ENCODE assay signal across 11 cellular contexts in genomic region chr3:184491867-184492615, GRCh38.
DNase-seq lines count a peak whose midpoint lies in the region; ATAC-seq, FAIRE-seq and TF ChIP-seq lines count a peak whose summit lies in the region.
"Had no signal": no experiment of that assay in that cellular context is flagged by ENCODE, and none has a peak within 500 bp of the region (broad histone marks: within the 10 kb centered on the region; RNA-seq: fewer than 3 reads in every experiment).

No MANE protein-coding gene starts in this region.

- H3K36me3 Mint-ChIP-seq in activated naive CD4-positive, alpha-beta T cell treated with anti-CD3 and anti-CD28 coated beads, Interleukin-2, amount 50 U/mL, for 24 hours, result no peaks in the 10 kb centered on the region
- no peaks in the 10 kb centered on the region for H3K36me3 Mint-ChIP-seq in activated naive CD8-positive, alpha-beta T cell treated with anti-CD3 and anti-CD28 coated beads, Interleukin-2, amount 10 ng/mL, durations not matched to agents 7 days and 5 days

- H3K4me1 ChIP-seq in kidney (ENCODE audit: control insufficient read depth in 1 of 2, insufficient read depth in 1 of 2, low read depth in 1 of 2, low read length in 2 of 2) (no peaks in the 10 kb centered on the region), thoracic aorta (ENCODE audit: control insufficient read depth in 1 of 2, low read depth in 2 of 2) (peaks cover 0 to 5% of the 10 kb centered on the region in 2 donors)

- FAIRE-seq in kidney (lab: Jason Lieb, UNC), result no peak

- H3K27me3 Mint-ChIP-seq in activated naive CD4-positive, alpha-beta T cell treated with anti-CD3 and anti-CD28 coated beads, Interleukin-2, amount 50 U/mL, for 24 hours, result peaks cover 43% of the 10 kb centered on the region
- H3K27me3 Mint-ChIP-seq in activated naive CD8-positive, alpha-beta T cell treated with anti-CD3 and anti-CD28 coated beads, Interleukin-2, amount 10 ng/mL, durations not matched to agents 7 days and 5 days, result peaks cover 67% of the 10 kb centered on the region

- intact Hi-C loops in kidney (cut with DNase I), result no loop called here

- no peaks in the 10 kb centered on the region for H3K36me3 ChIP-seq in kidney (ENCODE audit: control insufficient read depth in 1 of 2, insufficient read depth in 2 of 2, low read length in 2 of 2)
- no peaks in the 10 kb centered on the region for H3K36me3 ChIP-seq in thoracic aorta
- H3K36me3 ChIP-seq: BLaER1 had no signal

- H3K4me3 ChIP-seq in kidney (ENCODE audit: low read length in 2 of 2) (no peak overlapping the region), thoracic aorta (peak overlapping the region; percentile 42)
- H3K4me3 ChIP-seq: BLaER1 had no signal

- no peaks in the 10 kb centered on the region for H3K27me3 ChIP-seq in thoracic aorta (replicated peaks; ENCODE audit: insufficient read depth)

- H3K9ac ChIP-seq in kidney (ENCODE audit: low read length in 2 of 2), result no peak overlapping the region
- H3K9ac ChIP-seq: BLaER1 had no signal

- no peaks in the 10 kb centered on the region for H3K9me3 Mint-ChIP-seq in activated naive CD4-positive, alpha-beta T cell treated with anti-CD3 and anti-CD28 coated beads, Interleukin-2, amount 50 U/mL, for 24 hours
- no peaks in the 10 kb centered on the region for H3K9me3 Mint-ChIP-seq in activated naive CD8-positive, alpha-beta T cell treated with anti-CD3 and anti-CD28 coated beads, Interleukin-2, amount 10 ng/mL, durations not matched to agents 7 days and 5 days

- H3K4me1 Mint-ChIP-seq in activated naive CD4-positive, alpha-beta T cell treated with anti-CD3 and anti-CD28 coated beads, Interleukin-2, amount 50 U/mL, for 24 hours, result peaks cover 6% of the 10 kb centered on the region
- H3K4me1 Mint-ChIP-seq in activated naive CD8-positive, alpha-beta T cell treated with anti-CD3 and anti-CD28 coated beads, Interleukin-2, amount 10 ng/mL, durations not matched to agents 7 days and 5 days, result peaks cover 6% of the 10 kb centered on the region

- no peaks in the 10 kb centered on the region for H3K9me3 ChIP-seq in kidney (ENCODE audit: control insufficient read depth in 1 of 2, low read length in 2 of 2)
- H3K9me3 ChIP-seq in thoracic aorta, result no peaks in the 10 kb centered on the region
- H3K9me3 ChIP-seq: BLaER1 had no signal

- H3K4me3 Mint-ChIP-seq in activated naive CD4-positive, alpha-beta T cell treated with anti-CD3 and anti-CD28 coated beads, Interleukin-2, amount 50 U/mL, for 24 hours, result peak overlapping the region; percentile 45
- H3K4me3 Mint-ChIP-seq in activated naive CD8-positive, alpha-beta T cell treated with anti-CD3 and anti-CD28 coated beads, Interleukin-2, amount 10 ng/mL, durations not matched to agents 7 days and 5 days, result peak overlapping the region; percentile 58

- no peak overlapping the region for H3K27ac Mint-ChIP-seq in activated naive CD4-positive, alpha-beta T cell treated with anti-CD3 and anti-CD28 coated beads, Interleukin-2, amount 50 U/mL, for 24 hours
- H3K27ac Mint-ChIP-seq in activated naive CD8-positive, alpha-beta T cell treated with anti-CD3 and anti-CD28 coated beads, Interleukin-2, amount 10 ng/mL, durations not matched to agents 7 days and 5 days, result no peak overlapping the region

- POLR2A ChIA-PET in activated naive CD8-positive, alpha-beta T cell treated with anti-CD3 and anti-CD28 coated beads, Interleukin-2, amount 10 ng/mL, durations not matched to agents 7 days and 5 days (lab: Charles Lee), result no interaction called here

- no peak overlapping the region for H3K27ac ChIP-seq in kidney (ENCODE audit: low read depth in 2 of 2, low read length in 2 of 2)
- H3K27ac ChIP-seq in thoracic aorta, result no peak overlapping the region
- H3K27ac ChIP-seq: BLaER1 had no signal

- ATAC-seq in activated naive CD8-positive, alpha-beta T cell treated with anti-CD3 and anti-CD28 coated beads, Interleukin-2, amount 10 ng/mL, durations not matched to agents 7 days and 5 days (ENCODE audit: low read depth), result peak; percentile 45
- no peak for ATAC-seq in thoracic aorta (ENCODE audit: insufficient number of reproducible peaks, low FRiP score, low read depth)
- ATAC-seq in SK-N-SH treated with all-trans-retinoic acid at 6 μM for 48 hours, result no peak
- ATAC-seq: HCT116 had no signal

- DNase-seq in activated naive CD4-positive, alpha-beta T cell treated with Interleukin-2 at 50 U/mL for 16 hours, result no peak
- no peak for DNase-seq in activated naive CD8-positive, alpha-beta T cell treated with anti-CD3 and anti-CD28 coated beads, Interleukin-2, amount 10 ng/mL, durations not matched to agents 7 days and 5 days
- DNase-seq in kidney, result peak; percentile 69
- no peak for DNase-seq in thoracic aorta (ENCODE audit: low spot score)
- DNase-seq in RPMI8226, result no peak
- DNase-seq in NCI-H2081 treated with DMSO at 0.1 percent for 48 hours (lab: John Stamatoyannopoulos, UW), result no peak
- DNase-seq: NCI-H2227 treated with DMSO at 0.1 percent for 48 hours had no signal

- TF ChIP-seq CTCF in kidney (IDR thresholded peaks at IDR 0.05; ENCODE audit: borderline replicate concordance, extremely low read depth, insufficient read depth) (no peak), thoracic aorta (IDR thresholded peaks at IDR 0.05) (no peak)

TF ChIP-seq in SK-N-SH treated with all-trans-retinoic acid at 6 μM for 48 hours, 23 proteins besides CTCF, POLR2A, EP300 and RAD21:
- no peak for TF ChIP-seq ESRRG (CRISPR knock-in tag; IDR thresholded peaks at IDR 0.05)
